ENCODE assay signal across 12 cellular contexts in the genomic region with DNA sequence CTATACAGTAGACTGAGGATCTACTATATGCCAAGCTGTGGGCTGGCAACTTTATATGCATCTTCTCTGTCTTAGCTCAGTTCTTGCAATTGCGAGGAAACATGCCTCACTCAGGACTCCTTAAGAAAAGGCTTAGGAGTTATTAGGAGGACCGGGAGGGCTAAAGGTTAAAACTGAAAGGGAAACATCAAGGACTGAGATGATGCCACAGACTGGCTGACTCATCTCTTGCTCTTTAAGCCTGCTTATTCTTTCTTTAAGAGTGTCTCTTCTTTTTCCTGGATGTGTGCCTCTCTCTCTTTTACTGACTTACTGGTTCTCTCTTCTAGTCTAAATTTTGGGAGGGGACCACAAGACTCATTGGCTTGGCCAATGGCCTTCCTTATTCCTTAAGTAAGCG. TPM values are rescaled to one million over a fixed set of nuclear protein-coding genes. Genes with fewer than 3 reads are reported as not detected.
DNase-seq lines count a peak whose midpoint lies in the region; ATAC-seq, FAIRE-seq and TF ChIP-seq lines count a peak whose summit lies in the region.
"Had no signal": no experiment of that assay in that cellular context is flagged by ENCODE, and none has a peak within 500 bp of the region (broad histone marks: within the 10 kb centered on the region; RNA-seq: fewer than 3 reads in every experiment).

No MANE protein-coding gene starts in this region.

- no peak overlapping the region for H3K27ac ChIP-seq in endothelial cell of umbilical vein (ENCODE audit: insufficient read depth, low read depth, low read length)
- peak overlapping the region; percentile 94 to 99 (median 96) for H3K27ac ChIP-seq in gastrocnemius medialis

- H3K27me3 ChIP-seq in endothelial cell of umbilical vein (ENCODE audit: control insufficient read depth in 2 of 2, insufficient read depth in 2 of 2, low read length in 2 of 2) (no peaks in the 10 kb centered on the region), gastrocnemius medialis (no peaks in the 10 kb centered on the region)

- no peaks in the 10 kb centered on the region for H4K20me1 ChIP-seq in endothelial cell of umbilical vein (replicated peaks; ENCODE audit: control insufficient read depth, extremely low read depth, insufficient read depth, low read length)

- no peak overlapping the region for H2AFZ ChIP-seq in endothelial cell of umbilical vein (ENCODE audit: low read depth, low read length)

- TF ChIP-seq CTCF in endothelial cell of umbilical vein (IDR thresholded peaks at IDR 0.05; ENCODE audit: extremely low read depth in 1 of 2, insufficient read depth in 1 of 2, low read depth in 1 of 2, low read length in 2 of 2) = no peak
- TF ChIP-seq CTCF in gastrocnemius medialis (IDR thresholded peaks at IDR 0.05 in 4 of 5, conservative IDR thresholded peaks at IDR 0.05 in 1 of 5) = no peak

- peak; percentile 50 for DNase-seq in activated CD4-positive, alpha-beta T cell treated with anti-CD3 and anti-CD28 coated beads for 36 hours
- no peak for DNase-seq in activated CD4-positive, alpha-beta T cell treated with anti-CD3 and anti-CD28 coated beads for 4 hours
- peak; percentile 64 for DNase-seq in RCC 7860 (ENCODE audit: low spot score)
- DNase-seq in endothelial cell of umbilical vein (ENCODE audit: low read depth, low spot score) = no peak
- no peak for DNase-seq in gastrocnemius medialis
- no peak for DNase-seq in activated effector memory CD4-positive, alpha-beta T cell treated with anti-CD3 and anti-CD28 coated beads, Interleukin-2, amount 50 U/mL, for 16 hours
- DNase-seq: AML-193, NCI-H1436 treated with DMSO at 0.1 percent for 48 hours had no signal

- in situ Hi-C loops in gastrocnemius medialis (cut with MboI; ENCODE audit: low sequenced_read_pairs in 4 of 4) = loop anchor here in 1 of 4 donors (25.0 kb wide), 1 partner anchor 1143 kb away; the partner anchor contains the start of gene OSER1

- H3K36me3 ChIP-seq in endothelial cell of umbilical vein (ENCODE audit: control insufficient read depth in 2 of 2, extremely low read depth in 1 of 2, insufficient read depth in 2 of 2, low read length in 2 of 2) (no peaks in the 10 kb centered on the region), gastrocnemius medialis (no peaks in the 10 kb centered on the region)

- H3K9me3 ChIP-seq in endothelial cell of umbilical vein (replicated peaks; ENCODE audit: control insufficient read depth, insufficient read depth, low read length) (no peaks in the 10 kb centered on the region), gastrocnemius medialis (no peaks in the 10 kb centered on the region)

- ATAC-seq in activated CD4-positive, alpha-beta T cell treated with anti-CD3 and anti-CD28 coated beads for 36 hours = peak; percentile 84
- ATAC-seq in gastrocnemius medialis (no peak), HG02623 (IDR thresholded peaks at IDR 0.05; ENCODE audit: unreplicated experiment) (no peak), GM18511 (IDR thresholded peaks at IDR 0.05; ENCODE audit: unreplicated experiment) (no peak)

- intact Hi-C loops in activated CD4-positive, alpha-beta T cell treated with anti-CD3 and anti-CD28 coated beads for 36 hours (cut with DNase I, micrococcal nuclease) = loop anchor here (1.0 to 10.0 kb wide), 3 partner anchors 8 to 530 kb away; partner anchors contain the start of genes SPATA25 (in 1 of the 2), SYS1 (in 1 of the 2) and ZSWIM1 (in 1 of the 2)
- intact Hi-C loops in endothelial cell of umbilical vein (cut with micrococcal nuclease) (no loop called here), gastrocnemius medialis (cut with DNase I; ENCODE audit: low total_unique reads) (loop anchor here (5.0 to 10.0 kb wide), 4 partner anchors 617 to 1962 kb away; partner anchors contain the start of gene ZNF335)

- H3K4me2 ChIP-seq in endothelial cell of umbilical vein (ENCODE audit: insufficient read depth, low read length) = no peak overlapping the region

- peak overlapping the region; percentile 92 for H3K27ac Mint-ChIP-seq in activated CD4-positive, alpha-beta T cell treated with anti-CD3 and anti-CD28 coated beads for 36 hours

- peaks cover 52% of the 10 kb centered on the region for H3K4me1 Mint-ChIP-seq in activated CD4-positive, alpha-beta T cell treated with anti-CD3 and anti-CD28 coated beads for 36 hours

- peak overlapping the region; percentile 33 for H3K4me3 Mint-ChIP-seq in activated CD4-positive, alpha-beta T cell treated with anti-CD3 and anti-CD28 coated beads for 36 hours
- H3K4me3 Mint-ChIP-seq: central memory CD8-positive, alpha-beta T cell had no signal

- CTCF ChIA-PET in activated CD4-positive, alpha-beta T cell treated with anti-CD3 and anti-CD28 coated beads for 36 hours (lab: Charles Lee) = interaction anchor here (0.6 to 1.8 kb wide), 12 partner anchors 8 to 260 kb away, joined by 3 to 7 read pairs (median 4); partner anchors contain the start of gene SYS1
- CTCF ChIA-PET in endothelial cell of umbilical vein (lab: Charles Lee) = interaction anchor here (1.5 to 1.8 kb wide), 3 partner anchors 8 to 416 kb away, joined by 5 to 7 read pairs (median 5); partner anchors contain the start of gene SYS1

- BruUV-seq in endothelial cell of umbilical vein (replicated peaks; lab: Mats Ljungman, UMichigan) = no TSS peak

- POLR2A ChIA-PET in activated CD4-positive, alpha-beta T cell treated with anti-CD3 and anti-CD28 coated beads for 36 hours (lab: Charles Lee) = interaction anchor here (0.6 to 0.9 kb wide), 2 partner anchors 18 to 60 kb away, joined by 3 read pairs; partner anchors contain the start of gene PIGT
- POLR2A ChIA-PET in endothelial cell of umbilical vein (lab: Charles Lee) = no interaction called here

- no peaks in the 10 kb centered on the region for H3K36me3 Mint-ChIP-seq in activated CD4-positive, alpha-beta T cell treated with anti-CD3 and anti-CD28 coated beads for 36 hours (ENCODE audit: low read depth)

- FAIRE-seq in RCC 7860 (lab: Jason Lieb, UNC) (peak; percentile 81), endothelial cell of umbilical vein (lab: Jason Lieb, UNC) (peak; percentile 66)

- H3K4me3 ChIP-seq in endothelial cell of umbilical vein (replicated peaks in 1 of 3; ENCODE audit: insufficient read depth in 1 of 3, low read depth in 1 of 3, low read length in 3 of 3) = no peak overlapping the region
- no peak overlapping the region for H3K4me3 ChIP-seq in gastrocnemius medialis

- dilution Hi-C loops in endothelial cell of umbilical vein (cut with MboI; ENCODE audit: extremely low pct_ligation_motif_present, low sequenced_read_pairs) = no loop called here

- no peaks in the 10 kb centered on the region for H3K9me3 Mint-ChIP-seq in activated CD4-positive, alpha-beta T cell treated with anti-CD3 and anti-CD28 coated beads for 36 hours (ENCODE audit: low read depth)
- H3K9me3 Mint-ChIP-seq: central memory CD8-positive, alpha-beta T cell had no signal

- no peaks in the 10 kb centered on the region for H3K27me3 Mint-ChIP-seq in activated CD4-positive, alpha-beta T cell treated with anti-CD3 and anti-CD28 coated beads for 36 hours
- H3K27me3 Mint-ChIP-seq: central memory CD8-positive, alpha-beta T cell had no signal

- peaks cover 32% of the 10 kb centered on the region for H3K4me1 ChIP-seq in endothelial cell of umbilical vein (ENCODE audit: control insufficient read depth, extremely low read depth, insufficient read depth, low read length)
- H3K4me1 ChIP-seq in gastrocnemius medialis = peaks cover 32 to 36% of the 10 kb centered on the region in 2 donors

- no peaks in the 10 kb centered on the region for H3K9me1 ChIP-seq in endothelial cell of umbilical vein (replicated peaks; ENCODE audit: control insufficient read depth, extremely low read depth, insufficient read depth, low read length)

- H3K79me2 ChIP-seq in endothelial cell of umbilical vein (ENCODE audit: control insufficient read depth, insufficient read depth, low read length) = no peaks in the 10 kb centered on the region

- TF ChIP-seq POLR2A in endothelial cell of umbilical vein (IDR thresholded peaks at IDR 0.05; ENCODE audit: low read depth, low read length) (no peak), gastrocnemius medialis (IDR thresholded peaks at IDR 0.05) (no peak)

- no peak overlapping the region for H3K9ac ChIP-seq in endothelial cell of umbilical vein (replicated peaks; ENCODE audit: extremely low read depth, insufficient read depth, low read length)

RNA-seq across cellular contexts. Expression of gene SDC4, which starts 7.0 kb away (rescaled TPM):
- total RNA-seq in activated CD4-positive, alpha-beta T cell treated with anti-CD3 and anti-CD28 coated beads for 36 hours = 10 to 100 TPM; 24.0 to 31.0 TPM
- total RNA-seq in endothelial cell of umbilical vein (28.7 and 32.0 TPM in 2 replicates), gastrocnemius medialis (100 to 1,000 TPM in 2 of 4 donors, 10 to 100 TPM in 2; 50.4 to 168 (median 97.8) TPM)
- polyA plus RNA-seq in endothelial cell of umbilical vein = 23.1 and 26.3 TPM in 2 replicates
- 21.9 and 24.6 TPM in 2 replicates for polyA plus RNA-seq in endothelial cell of umbilical vein (2011; cell fraction: cytosol; rRNA removed)
- 12.5 and 13.1 TPM in 2 replicates for polyA plus RNA-seq in endothelial cell of umbilical vein (2011; cell fraction: nucleus; rRNA removed)
- 39.6 and 39.9 TPM in 2 replicates for polyA plus RNA-seq in endothelial cell of umbilical vein (2012)
- polyA minus RNA-seq in endothelial cell of umbilical vein = 35.6 and 41.7 TPM in 2 replicates
- polyA minus RNA-seq in endothelial cell of umbilical vein (2011; cell fraction: cytosol; rRNA and poly(A)+ RNA removed) = 39.9 TPM
- polyA minus RNA-seq in endothelial cell of umbilical vein (2011; cell fraction: nucleus; rRNA and poly(A)+ RNA removed) = 5.9 and 7.6 TPM in 2 replicates

RNA-seq across cellular contexts. Expression of gene SYS1, which starts 7.7 kb away (rescaled TPM):
- 10 to 100 TPM; 16.1 to 26.1 TPM for total RNA-seq in activated CD4-positive, alpha-beta T cell treated with anti-CD3 and anti-CD28 coated beads for 36 hours
- total RNA-seq in endothelial cell of umbilical vein (22.3 and 27.4 TPM in 2 replicates), gastrocnemius medialis (10 to 100 TPM; 34.0 to 59.5 (median 43.7) TPM)
- 79.6 and 91.8 TPM in 2 replicates for polyA plus RNA-seq in endothelial cell of umbilical vein
- polyA plus RNA-seq in endothelial cell of umbilical vein (2011; cell fraction: cytosol; rRNA removed) = 45.7 and 47.1 TPM in 2 replicates
- polyA plus RNA-seq in endothelial cell of umbilical vein (2011; cell fraction: nucleus; rRNA removed) = 27.8 and 30.1 TPM in 2 replicates
- polyA plus RNA-seq in endothelial cell of umbilical vein (2012) = 21.2 and 22.0 TPM in 2 replicates
- 65.4 and 73.2 TPM in 2 replicates for polyA minus RNA-seq in endothelial cell of umbilical vein
- 34.8 TPM for polyA minus RNA-seq in endothelial cell of umbilical vein (2011; cell fraction: cytosol; rRNA and poly(A)+ RNA removed)
- polyA minus RNA-seq in endothelial cell of umbilical vein (2011; cell fraction: nucleus; rRNA and poly(A)+ RNA removed) = 34.8 and 36.4 TPM in 2 replicates

RNA-seq across cellular contexts. Expression of gene TP53TG5, which starts 22.9 kb away (rescaled TPM):
- total RNA-seq in activated CD4-positive, alpha-beta T cell treated with anti-CD3 and anti-CD28 coated beads for 36 hours = under 1 TPM; 0.40 to 0.80 TPM
- total RNA-seq in endothelial cell of umbilical vein = not detected in 2 replicates
- not detected in 2 replicates for polyA plus RNA-seq in endothelial cell of umbilical vein
- polyA plus RNA-seq in endothelial cell of umbilical vein (2011; cell fraction: cytosol; rRNA removed) = not detected in 2 replicates
- polyA plus RNA-seq in endothelial cell of umbilical vein (2011; cell fraction: nucleus; rRNA removed) = not detected in 2 replicates
- 0.12 and 0.22 TPM in 2 replicates for polyA plus RNA-seq in endothelial cell of umbilical vein (2012)
- not detected in 2 replicates for polyA minus RNA-seq in endothelial cell of umbilical vein
- not detected for polyA minus RNA-seq in endothelial cell of umbilical vein (2011; cell fraction: cytosol; rRNA and poly(A)+ RNA removed)
- polyA minus RNA-seq in endothelial cell of umbilical vein (2011; cell fraction: nucleus; rRNA and poly(A)+ RNA removed) = not detected in 2 replicates
- total RNA-seq in gastrocnemius medialis = not detected
- total RNA-seq: lung microvascular endothelial cell had no signal

RNA-seq across cellular contexts. Expression of gene MATN4, which starts 47.1 kb away (rescaled TPM):
- under 1 TPM; 0.35 to 0.48 TPM for total RNA-seq in activated CD4-positive, alpha-beta T cell treated with anti-CD3 and anti-CD28 coated beads for 36 hours
- 0.14 TPM in 1 of 2 replicates, not detected in the other for total RNA-seq in endothelial cell of umbilical vein
- 0.10 and 0.11 TPM in 2 replicates for polyA plus RNA-seq in endothelial cell of umbilical vein
- polyA plus RNA-seq in endothelial cell of umbilical vein (2011; cell fraction: cytosol; rRNA removed) = 0.03 TPM in 1 of 2 replicates, not detected in the other
- not detected in 2 replicates for polyA plus RNA-seq in endothelial cell of umbilical vein (2011; cell fraction: nucleus; rRNA removed)
- not detected in 2 replicates for polyA plus RNA-seq in endothelial cell of umbilical vein (2012)
- polyA minus RNA-seq in endothelial cell of umbilical vein = 0.11 and 0.17 TPM in 2 replicates
- polyA minus RNA-seq in endothelial cell of umbilical vein (2011; cell fraction: cytosol; rRNA and poly(A)+ RNA removed) = not detected
- not detected in 2 replicates for polyA minus RNA-seq in endothelial cell of umbilical vein (2011; cell fraction: nucleus; rRNA and poly(A)+ RNA removed)
- not detected for total RNA-seq in gastrocnemius medialis
- total RNA-seq: lung microvascular endothelial cell had no signal

RNA-seq across cellular contexts. Expression of gene RBPJL, which starts 48.6 kb away (rescaled TPM):
- not detected for total RNA-seq in activated CD4-positive, alpha-beta T cell treated with anti-CD3 and anti-CD28 coated beads for 36 hours
- not detected in 2 replicates for total RNA-seq in endothelial cell of umbilical vein
- not detected in 2 replicates for polyA plus RNA-seq in endothelial cell of umbilical vein
- polyA plus RNA-seq in endothelial cell of umbilical vein (2011; cell fraction: cytosol; rRNA removed) = not detected in 2 replicates
- polyA plus RNA-seq in endothelial cell of umbilical vein (2011; cell fraction: nucleus; rRNA removed) = not detected in 2 replicates
- not detected in 2 replicates for polyA plus RNA-seq in endothelial cell of umbilical vein (2012)
- polyA minus RNA-seq in endothelial cell of umbilical vein = not detected in 2 replicates
- not detected for polyA minus RNA-seq in endothelial cell of umbilical vein (2011; cell fraction: cytosol; rRNA and poly(A)+ RNA removed)
- polyA minus RNA-seq in endothelial cell of umbilical vein (2011; cell fraction: nucleus; rRNA and poly(A)+ RNA removed) = not detected in 2 replicates
- total RNA-seq in gastrocnemius medialis = not detected
- total RNA-seq: lung microvascular endothelial cell had no signal

Comparison
In these comparisons a context has a peak if more than half of its experiments do, and no peak if none do; other contexts are left out.
1. DNase-seq: peak in activated CD4-positive, alpha-beta T cell treated with anti-CD3 and anti-CD28 coated beads for 36 hours (single experiment) and RCC 7860 (single experiment); none in activated CD4-positive, alpha-beta T cell treated with anti-CD3 and anti-CD28 coated beads for 4 hours (0 of 2), endothelial cell of umbilical vein (single experiment), gastrocnemius medialis (0 of 2) and activated effector memory CD4-positive, alpha-beta T cell treated with anti-CD3 and anti-CD28 coated beads, Interleukin-2, amount 50 U/mL, for 16 hours (single experiment).